ENCODE assay signal across 34 cellular contexts in genomic region chr11:60321051-60321450, GRCh38.
"Had no signal": no experiment of that assay in that cellular context is flagged by ENCODE, and none has a peak within 500 bp of the region (broad histone marks: within the 10 kb centered on the region; RNA-seq: fewer than 3 reads in every experiment).

No MANE protein-coding gene starts in this region.

- H3K27me3 ChIP-seq: MG63 had no signal

- H3K36me3 ChIP-seq: MG63 had no signal

- H3K4me3 ChIP-seq: MG63 had no signal

- DNase-seq: Karpas-422, Kasumi-1, MG63, MM.1S, MV-4-11, NCI-H1048, NCI-H1092, NCI-H1092 treated with DMSO at 0.1 percent for 48 hours, NCI-H1105, NCI-H1105 treated with DMSO at 0.1 percent for 48 hours, NCI-H1417, NCI-H1417 treated with DMSO at 0.1 percent for 48 hours, NCI-H1436, NCI-H1436 treated with DMSO at 0.1 percent for 48 hours, NCI-H146, NCI-H1694, NCI-H1694 treated with DMSO at 0.1 percent for 48 hours, NCI-H187, NCI-H187 treated with DMSO at 0.1 percent for 48 hours, NCI-H1930, NCI-H2029, NCI-H2029 treated with DMSO at 0.1 percent for 48 hours, NCI-H2081, NCI-H2081 treated with DMSO at 0.1 percent for 48 hours, NCI-H2107, NCI-H2171, NCI-H2171 treated with DMSO at 0.1 percent for 48 hours, NCI-H2227 treated with DMSO at 0.1 percent for 48 hours, NCI-H226, NCI-H345, NCI-H446, NCI-H446 treated with DMSO at 0.1 percent for 48 hours, NCI-H510A, NCI-H510A treated with DMSO at 0.1 percent for 48 hours had no signal
